Comparison of ENCODE assay signal across 26 cellular contexts in the genomic region with DNA sequence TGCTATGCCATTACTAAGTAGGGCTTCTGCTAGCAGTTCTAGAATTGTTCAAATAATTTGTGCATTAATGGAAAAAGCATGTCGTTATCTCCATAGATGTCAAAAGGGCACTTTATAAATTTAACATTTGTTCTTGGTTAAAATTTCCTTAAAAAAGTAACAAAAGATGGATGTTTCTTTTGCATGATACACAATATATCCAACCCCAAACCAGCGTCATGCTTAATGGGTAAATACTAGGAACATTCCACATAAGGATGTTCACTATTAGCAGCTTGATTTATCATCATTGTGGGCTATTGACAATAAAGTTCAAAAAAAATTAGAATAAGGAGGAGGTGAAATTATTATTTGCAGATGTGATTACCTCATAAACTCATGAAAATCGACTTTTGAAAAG.
"Had no signal": no experiment of that assay in that cellular context is flagged by ENCODE, and none has a peak within 500 bp of the region (broad histone marks: within the 10 kb centered on the region; RNA-seq: fewer than 3 reads in every experiment).

No MANE protein-coding gene starts in this region.

- FAIRE-seq: pancreas, small intestine had no signal

- H3K4me3 Mint-ChIP-seq: naive thymus-derived CD4-positive, alpha-beta T cell; natural killer cell treated with Interleukin-12 subunit alpha and Interleukin-12 subunit beta and Interleukin-15 and Interleukin-18, amount 100 ng/mL, for 72 hours; stimulated activated effector memory CD8-positive, alpha-beta T cell treated with anti-CD3 and anti-CD28 coated beads, Interleukin-12 subunit alpha, Interleukin-12 subunit beta, amount 100 ng/mL, for 72 hours; stimulated activated naive CD8-positive, alpha-beta T cell treated with anti-CD3 and anti-CD28 coated beads, Interleukin-15, Interleukin-2, amounts not matched to agents 100 ng/mL and 50 ng/mL, for 24 hours; type B pancreatic cell had no signal

- H3K27me3 Mint-ChIP-seq: stimulated activated naive CD8-positive, alpha-beta T cell treated with anti-CD3 and anti-CD28 coated beads, Interleukin-15, Interleukin-2, amounts not matched to agents 100 ng/mL and 50 ng/mL, for 24 hours; type B pancreatic cell had no signal

- ATAC-seq: mucosa of descending colon; naive thymus-derived CD4-positive, alpha-beta T cell; natural killer cell treated with Interleukin-12 subunit alpha and Interleukin-12 subunit beta and Interleukin-15 and Interleukin-18, amount 100 ng/mL, for 72 hours; pancreas; right cardiac atrium; stimulated activated effector memory CD8-positive, alpha-beta T cell treated with anti-CD3 and anti-CD28 coated beads, Interleukin-12 subunit alpha, Interleukin-12 subunit beta, amount 100 ng/mL, for 72 hours had no signal

- H3K4me3 ChIP-seq: hepatocyte, left ventricle myocardium inferior, lung, mucosa of descending colon, pancreas, prostate gland, sigmoid colon, spleen, suprapubic skin, tibial nerve, uterus had no signal

- H3K36me3 Mint-ChIP-seq: naive thymus-derived CD4-positive, alpha-beta T cell; natural killer cell treated with Interleukin-12 subunit alpha and Interleukin-12 subunit beta and Interleukin-15 and Interleukin-18, amount 100 ng/mL, for 72 hours; stimulated activated effector memory CD8-positive, alpha-beta T cell treated with anti-CD3 and anti-CD28 coated beads, Interleukin-12 subunit alpha, Interleukin-12 subunit beta, amount 100 ng/mL, for 72 hours; type B pancreatic cell had no signal

- H3K27ac ChIP-seq: hepatocyte, left ventricle myocardium inferior, pancreas, prostate gland, sigmoid colon, spleen, suprapubic skin, tibial nerve, uterus had no signal

- H3K9me3 ChIP-seq: left ventricle myocardium inferior, mucosa of descending colon, pancreas, prostate gland, sigmoid colon, spleen, suprapubic skin, uterus had no signal

- H3K9me3 Mint-ChIP-seq: natural killer cell treated with Interleukin-12 subunit alpha and Interleukin-12 subunit beta and Interleukin-15 and Interleukin-18, amount 100 ng/mL, for 72 hours; stimulated activated effector memory CD8-positive, alpha-beta T cell treated with anti-CD3 and anti-CD28 coated beads, Interleukin-12 subunit alpha, Interleukin-12 subunit beta, amount 100 ng/mL, for 72 hours; stimulated activated naive CD8-positive, alpha-beta T cell treated with anti-CD3 and anti-CD28 coated beads, Interleukin-15, Interleukin-2, amounts not matched to agents 100 ng/mL and 50 ng/mL, for 24 hours; type B pancreatic cell had no signal

- DNase-seq: islet precursor cell; left ventricle myocardium inferior; mesendoderm; midbrain; mucosa of descending colon; naive thymus-derived CD4-positive, alpha-beta T cell; nucleus accumbens; pancreas; posterior cingulate gyrus; retina; right cardiac atrium; sigmoid colon; small intestine; spleen; stimulated activated CD4-positive, alpha-beta T cell treated with anti-CD3 and anti-CD28 coated beads, Interleukin-4, amount 100 ng/mL, for 24 hours; stimulated activated naive CD4-positive, alpha-beta T cell; uterus had no signal

- H3K27ac Mint-ChIP-seq: naive thymus-derived CD4-positive, alpha-beta T cell; natural killer cell treated with Interleukin-12 subunit alpha and Interleukin-12 subunit beta and Interleukin-15 and Interleukin-18, amount 100 ng/mL, for 72 hours; stimulated activated effector memory CD8-positive, alpha-beta T cell treated with anti-CD3 and anti-CD28 coated beads, Interleukin-12 subunit alpha, Interleukin-12 subunit beta, amount 100 ng/mL, for 72 hours; stimulated activated naive CD8-positive, alpha-beta T cell treated with anti-CD3 and anti-CD28 coated beads, Interleukin-15, Interleukin-2, amounts not matched to agents 100 ng/mL and 50 ng/mL, for 24 hours; type B pancreatic cell had no signal

- H3K4me1 ChIP-seq: left ventricle myocardium inferior, pancreas, prostate gland, sigmoid colon, spleen, suprapubic skin, tibial nerve, uterus had no signal

- H3K4me1 Mint-ChIP-seq: naive thymus-derived CD4-positive, alpha-beta T cell; stimulated activated effector memory CD8-positive, alpha-beta T cell treated with anti-CD3 and anti-CD28 coated beads, Interleukin-12 subunit alpha, Interleukin-12 subunit beta, amount 100 ng/mL, for 72 hours had no signal

- H3K36me3 ChIP-seq: left ventricle myocardium inferior, pancreas, prostate gland, sigmoid colon, spleen, suprapubic skin, tibial nerve, uterus had no signal

- H3K27me3 ChIP-seq: hepatocyte, pancreas, sigmoid colon, suprapubic skin, tibial nerve, uterus had no signal
